In genomic region chr6:168468046-168468445, GRCh38 we compare ENCODE assay signal across 27 cellular contexts. TPM values are rescaled to one million over a fixed set of nuclear protein-coding genes. Genes with fewer than 3 reads are reported as not detected.
"Had no signal": no experiment of that assay in that cellular context is flagged by ENCODE, and none has a peak within 500 bp of the region (broad histone marks: within the 10 kb centered on the region; RNA-seq: fewer than 3 reads in every experiment).

No MANE protein-coding gene starts in this region.

- H3K36me3 ChIP-seq: breast epithelium, WERI-Rb-1 had no signal

- DNase-seq: activated CD4-positive, alpha-beta T cell treated with anti-CD3 and anti-CD28 coated beads for 4 hours; activated CD8-positive, alpha-beta memory T cell treated with anti-CD3 and anti-CD28 coated beads, Interleukin-2, amount 50 U/mL, for 4 hours; activated CD8-positive, alpha-beta T cell treated with anti-CD3 and anti-CD28 coated beads for 36 hours; activated T-cell treated with anti-CD3 and anti-CD28 coated beads, Interleukin-2, amount 50 U/mL, for 1 hour; aorta; caudate nucleus; Karpas-422; MM.1S; NCI-H1105; NCI-H1694; NCI-H2029; NCI-H2107; NCI-H2171 treated with DMSO at 0.1 percent for 48 hours; NCI-H226; NCI-H526; NCI-H82; SIG-M5; T-helper 1 cell had no signal

- H3K4me1 ChIP-seq: breast epithelium had no signal

- H3K36me3 Mint-ChIP-seq: activated naive CD4-positive, alpha-beta T cell treated with anti-CD3 and anti-CD28 coated beads, Interleukin-2, amount 50 U/mL, for 24 hours had no signal

- H3K27ac Mint-ChIP-seq: activated CD8-positive, alpha-beta T cell treated with anti-CD3 and anti-CD28 coated beads for 36 hours; activated naive CD4-positive, alpha-beta T cell treated with anti-CD3 and anti-CD28 coated beads, Interleukin-2, amount 50 U/mL, for 24 hours had no signal

- H3K9me3 Mint-ChIP-seq: activated CD8-positive, alpha-beta T cell treated with anti-CD3 and anti-CD28 coated beads for 36 hours; activated naive CD4-positive, alpha-beta T cell treated with anti-CD3 and anti-CD28 coated beads, Interleukin-2, amount 50 U/mL, for 24 hours had no signal

- H3K27me3 ChIP-seq: breast epithelium had no signal

- H3K4me3 Mint-ChIP-seq: activated CD8-positive, alpha-beta T cell treated with anti-CD3 and anti-CD28 coated beads for 36 hours; activated naive CD4-positive, alpha-beta T cell treated with anti-CD3 and anti-CD28 coated beads, Interleukin-2, amount 50 U/mL, for 24 hours had no signal

- H3K4me1 Mint-ChIP-seq: activated naive CD4-positive, alpha-beta T cell treated with anti-CD3 and anti-CD28 coated beads, Interleukin-2, amount 50 U/mL, for 24 hours had no signal

- H3K9me3 ChIP-seq: breast epithelium had no signal

- H3K27ac ChIP-seq: breast epithelium, WERI-Rb-1 had no signal

- ATAC-seq: activated CD4-positive, CD25-positive, alpha-beta regulatory T cell treated with anti-CD3 and anti-CD28 coated beads, Interleukin-2, amount 50 U/mL, for 24 hours; activated CD8-positive, alpha-beta T cell treated with anti-CD3 and anti-CD28 coated beads for 36 hours; K562 had no signal

- H3K4me3 ChIP-seq: breast epithelium, K562 had no signal

RNA-seq across cellular contexts. Expression of gene SMOC2, which starts 27.1 kb away (rescaled TPM):
- total RNA-seq: activated CD8-positive, alpha-beta T cell treated with anti-CD3 and anti-CD28 coated beads for 36 hours; NCI-H460; OCI-LY7; RPMI7951; T-helper 2 cell treated with Interferon-gamma antibody and Interleukin-4, amounts not matched to agents 100 ng/mL and 5 ng/mL, for 36 hours had no signal
